1 cellular context compared by ENCODE assay signal in the genomic region with DNA sequence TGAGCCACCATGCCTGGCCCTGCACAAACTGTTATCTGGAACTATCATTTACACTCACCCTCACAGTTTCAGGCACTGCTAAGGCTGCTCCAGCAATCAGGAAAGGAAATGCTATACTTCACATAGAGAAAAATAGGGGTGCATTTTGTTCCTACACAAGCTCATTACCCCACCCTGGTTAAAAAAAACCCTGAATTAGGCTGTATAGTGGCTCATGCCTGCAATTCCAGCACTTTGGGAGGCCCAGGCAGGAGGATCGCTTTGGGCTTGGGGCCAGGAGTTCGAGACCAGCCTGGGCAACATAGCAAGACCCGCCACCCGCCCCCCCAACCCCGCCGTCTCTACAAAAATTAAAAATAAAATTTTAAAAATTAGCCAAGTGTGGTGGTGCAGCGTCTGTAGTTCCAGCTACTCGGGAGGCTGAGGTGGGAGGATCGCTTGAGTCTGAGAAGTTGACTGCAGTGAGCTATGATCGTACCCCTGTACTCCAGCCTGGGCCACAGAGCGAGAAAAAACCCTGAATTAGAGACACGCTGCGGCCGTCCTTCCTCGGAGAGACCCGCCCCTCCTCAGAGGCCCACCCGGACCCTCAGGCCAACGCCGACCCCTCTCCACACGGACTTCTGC.
TF ChIP-seq lines count a peak whose summit lies in the region.

No MANE protein-coding gene starts in this region.

TF ChIP-seq in HEK293, 187 proteins besides CTCF, POLR2A, EP300 and RAD21 (continued from another document):
- TF ChIP-seq, protein P1, sequence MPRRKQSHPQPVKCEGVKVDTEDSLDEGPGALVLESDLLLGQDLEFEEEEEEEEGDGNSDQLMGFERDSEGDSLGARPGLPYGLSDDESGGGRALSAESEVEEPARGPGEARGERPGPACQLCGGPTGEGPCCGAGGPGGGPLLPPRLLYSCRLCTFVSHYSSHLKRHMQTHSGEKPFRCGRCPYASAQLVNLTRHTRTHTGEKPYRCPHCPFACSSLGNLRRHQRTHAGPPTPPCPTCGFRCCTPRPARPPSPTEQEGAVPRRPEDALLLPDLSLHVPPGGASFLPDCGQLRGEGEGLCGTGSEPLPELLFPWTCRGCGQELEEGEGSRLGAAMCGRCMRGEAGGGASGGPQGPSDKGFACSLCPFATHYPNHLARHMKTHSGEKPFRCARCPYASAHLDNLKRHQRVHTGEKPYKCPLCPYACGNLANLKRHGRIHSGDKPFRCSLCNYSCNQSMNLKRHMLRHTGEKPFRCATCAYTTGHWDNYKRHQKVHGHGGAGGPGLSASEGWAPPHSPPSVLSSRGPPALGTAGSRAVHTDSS (tag by site-specific recombination; IDR thresholded peaks at IDR 0.05) = 0 out of 2 replicates have a peak, but pooled peaks have one; percentile 4
- no peak for TF ChIP-seq ZNF621 (tag by site-specific recombination; IDR thresholded peaks at IDR 0.05)
- TF ChIP-seq MEIS1 (CRISPR knock-in tag; IDR thresholded peaks at IDR 0.05; ENCODE audit: borderline replicate concordance) = no peak
